ENCODE assay signal across 16 cellular contexts in the genomic region with DNA sequence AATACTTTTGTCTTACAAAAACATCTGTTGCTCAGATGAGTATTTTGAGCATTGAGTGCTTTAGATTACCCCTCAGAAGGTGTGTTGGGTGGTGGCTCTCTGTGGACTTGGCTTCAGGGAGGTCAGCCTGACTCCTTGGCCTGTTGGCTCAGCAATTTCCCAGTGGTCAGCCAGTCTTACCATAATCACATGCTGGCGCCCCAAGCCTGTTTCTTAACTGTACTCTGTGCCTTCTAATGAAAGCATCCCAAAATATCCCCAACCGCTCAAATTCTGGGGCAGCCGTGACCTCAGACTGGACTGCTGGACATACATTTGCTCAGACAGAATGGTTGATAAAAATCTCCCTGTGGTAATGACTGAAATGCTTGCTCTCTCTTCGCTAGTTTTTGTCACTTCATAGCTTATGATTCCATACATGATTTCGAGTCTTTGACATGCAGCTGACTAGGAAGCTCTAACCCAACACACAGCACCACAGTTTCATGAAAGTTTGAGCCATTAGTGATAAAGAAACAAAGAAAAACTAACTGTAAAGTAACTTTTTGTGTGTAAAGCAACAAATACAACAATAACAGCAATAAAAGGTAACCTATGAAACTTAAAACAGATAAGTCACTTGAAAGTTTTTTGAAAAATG.
A peak's percentile ranks its signal among the peaks of the same experiment; 100 is the strongest.
DNase-seq lines count a peak whose midpoint lies in the region; ATAC-seq and TF ChIP-seq lines count a peak whose summit lies in the region.
"Had no signal": no experiment of that assay in that cellular context is flagged by ENCODE, and none has a peak within 500 bp of the region (broad histone marks: within the 10 kb centered on the region; RNA-seq: fewer than 3 reads in every experiment).

No MANE protein-coding gene starts in this region.

- H3K4me1 ChIP-seq in GM23338 (ENCODE audit: insufficient read depth) = peaks cover 23% of the 10 kb centered on the region
- H3K4me1 ChIP-seq: foreskin keratinocyte, parathyroid adenoma had no signal

- H3K4me3 ChIP-seq in GM06990 (replicated peaks; ENCODE audit: low read depth, low read length) (peak overlapping the region; percentile 21; the same call in 1 of the 2 replicates), GM23338 (no peak overlapping the region)

- no peaks in the 10 kb centered on the region for H4K20me1 ChIP-seq in GM23338 (replicated peaks; ENCODE audit: insufficient read depth)

- no peak overlapping the region for H3K4me2 ChIP-seq in GM23338
- H3K4me2 ChIP-seq: KMS-11 had no signal

- TF ChIP-seq CTCF in GM06990 (IDR thresholded peaks at IDR 0.05; ENCODE audit: insufficient read depth, low read length, poor library complexity, severe bottlenecking) = no peak
- no peak for TF ChIP-seq CTCF in GM23338 (conservative IDR thresholded peaks at IDR 0.05; ENCODE audit: low read depth in 2 of 2)

- no peaks in the 10 kb centered on the region for H3F3A ChIP-seq in GM23338 (replicated peaks; ENCODE audit: low read depth)

- peaks cover 31% of the 10 kb centered on the region for H3K4me1 Mint-ChIP-seq in GM23338
- no peaks in the 10 kb centered on the region for H3K4me1 Mint-ChIP-seq in activated T-cell treated with anti-CD3 and anti-CD28 coated beads, Interleukin-2, amount 50 U/mL, for 72 hours (ENCODE audit: low read depth)

- no peaks in the 10 kb centered on the region for H3K9me2 ChIP-seq in GM23338 (ENCODE audit: insufficient read depth)

- H3K4me3 Mint-ChIP-seq in GM23338 = no peak overlapping the region
- no peak overlapping the region for H3K4me3 Mint-ChIP-seq in activated T-cell treated with anti-CD3 and anti-CD28 coated beads, Interleukin-2, amount 50 U/mL, for 72 hours
- H3K4me3 Mint-ChIP-seq: activated naive CD8-positive, alpha-beta T cell had no signal

- H3K27ac Mint-ChIP-seq in GM23338 = no peak overlapping the region
- no peak overlapping the region for H3K27ac Mint-ChIP-seq in activated T-cell treated with anti-CD3 and anti-CD28 coated beads, Interleukin-2, amount 50 U/mL, for 72 hours
- H3K27ac Mint-ChIP-seq: activated naive CD8-positive, alpha-beta T cell had no signal

- H2AFZ ChIP-seq in GM23338 = peak overlapping the region; percentile 2; the same call in 1 of the 2 replicates
- H2AFZ ChIP-seq: parathyroid adenoma had no signal

- no peaks in the 10 kb centered on the region for H3K36me3 Mint-ChIP-seq in GM23338 (ENCODE audit: low read depth)
- H3K36me3 Mint-ChIP-seq in activated T-cell treated with anti-CD3 and anti-CD28 coated beads, Interleukin-2, amount 50 U/mL, for 72 hours (ENCODE audit: insufficient read depth in 2 of 2) = no peaks in the 10 kb centered on the region
- H3K36me3 Mint-ChIP-seq: activated naive CD8-positive, alpha-beta T cell had no signal

- no peak for DNase-seq in GM06990 (ENCODE audit: extremely low read depth, insufficient read length)
- no peak for DNase-seq in GM23338 (ENCODE audit: low spot score)
- peak; percentile 45 for DNase-seq in RPMI7951 (ENCODE audit: low read depth)
- peak; percentile 10 for DNase-seq in mucosa of gallbladder (ENCODE audit: low spot score)
- no peak for DNase-seq in NCI-H82 (lab: John Stamatoyannopoulos, UW)
- DNase-seq in activated T-cell treated with anti-CD3 and anti-CD28 coated beads, Interleukin-2, amount 50 U/mL, for 72 hours = no peak
- DNase-seq: Calu3; central memory CD4-positive, alpha-beta T cell; foreskin keratinocyte; NCI-H1417; NCI-H446 had no signal

- no peaks in the 10 kb centered on the region for H3K79me2 ChIP-seq in GM23338 (replicated peaks; ENCODE audit: insufficient read depth)
- H3K79me2 ChIP-seq: parathyroid adenoma had no signal

- H3K27me3 ChIP-seq in GM06990 (replicated peaks; ENCODE audit: control insufficient read depth, insufficient read depth, low read length) (no peaks in the 10 kb centered on the region), GM23338 (ENCODE audit: insufficient read depth) (no peaks in the 10 kb centered on the region)
- H3K27me3 ChIP-seq: foreskin keratinocyte had no signal

- H3K27ac ChIP-seq in GM23338 (ENCODE audit: low read depth) = no peak overlapping the region
- H3K27ac ChIP-seq: foreskin keratinocyte, KMS-11, parathyroid adenoma had no signal

- H3K27me3 Mint-ChIP-seq in GM23338 (ENCODE audit: insufficient read depth, low read depth, poor library complexity) = no peaks in the 10 kb centered on the region
- H3K27me3 Mint-ChIP-seq in activated T-cell treated with anti-CD3 and anti-CD28 coated beads, Interleukin-2, amount 50 U/mL, for 72 hours (ENCODE audit: low read depth) = no peaks in the 10 kb centered on the region
- H3K27me3 Mint-ChIP-seq: activated naive CD8-positive, alpha-beta T cell had no signal

- H3K36me3 ChIP-seq in GM06990 (ENCODE audit: control insufficient read depth, insufficient read depth, low read length) = no peaks in the 10 kb centered on the region
- H3K36me3 ChIP-seq in GM23338 (ENCODE audit: insufficient read depth) = no peaks in the 10 kb centered on the region

- ATAC-seq in GM23338 (no peak), GM21717 (IDR thresholded peaks at IDR 0.05; ENCODE audit: unreplicated experiment) (no peak), HG03521 (IDR thresholded peaks at IDR 0.05; ENCODE audit: unreplicated experiment) (no peak)
- no peak for ATAC-seq in activated T-cell treated with anti-CD3 and anti-CD28 coated beads, Interleukin-2, amount 50 U/mL, for 72 hours (replicated peaks in 1 of 2)
- ATAC-seq: foreskin keratinocyte had no signal

- no peaks in the 10 kb centered on the region for H3K9me3 Mint-ChIP-seq in GM23338
- H3K9me3 Mint-ChIP-seq in activated T-cell treated with anti-CD3 and anti-CD28 coated beads, Interleukin-2, amount 50 U/mL, for 72 hours = no peaks in the 10 kb centered on the region

TF ChIP-seq in GM23338, 12 proteins besides CTCF, POLR2A, EP300 and RAD21:
- TF ChIP-seq NANOG (IDR thresholded peaks at IDR 0.05; ENCODE audit: borderline replicate concordance) (no peak), ZNF331 (CRISPR knock-in tag; IDR thresholded peaks at IDR 0.05; ENCODE audit: low read depth) (no peak), REST (IDR thresholded peaks at IDR 0.05; ENCODE audit: unreplicated experiment) (no peak)

Comparison
In these comparisons a context has a peak if more than half of its experiments do, and no peak if none do; other contexts are left out.
1. DNase-seq: peak in RPMI7951 (single experiment) and mucosa of gallbladder (single experiment); none in GM06990 (single experiment), GM23338 (single experiment), NCI-H82 (single experiment) and activated T-cell treated with anti-CD3 and anti-CD28 coated beads, Interleukin-2, amount 50 U/mL, for 72 hours (0 of 2).